Comparison of ENCODE assay signal across 1 cellular context in the genomic region with DNA sequence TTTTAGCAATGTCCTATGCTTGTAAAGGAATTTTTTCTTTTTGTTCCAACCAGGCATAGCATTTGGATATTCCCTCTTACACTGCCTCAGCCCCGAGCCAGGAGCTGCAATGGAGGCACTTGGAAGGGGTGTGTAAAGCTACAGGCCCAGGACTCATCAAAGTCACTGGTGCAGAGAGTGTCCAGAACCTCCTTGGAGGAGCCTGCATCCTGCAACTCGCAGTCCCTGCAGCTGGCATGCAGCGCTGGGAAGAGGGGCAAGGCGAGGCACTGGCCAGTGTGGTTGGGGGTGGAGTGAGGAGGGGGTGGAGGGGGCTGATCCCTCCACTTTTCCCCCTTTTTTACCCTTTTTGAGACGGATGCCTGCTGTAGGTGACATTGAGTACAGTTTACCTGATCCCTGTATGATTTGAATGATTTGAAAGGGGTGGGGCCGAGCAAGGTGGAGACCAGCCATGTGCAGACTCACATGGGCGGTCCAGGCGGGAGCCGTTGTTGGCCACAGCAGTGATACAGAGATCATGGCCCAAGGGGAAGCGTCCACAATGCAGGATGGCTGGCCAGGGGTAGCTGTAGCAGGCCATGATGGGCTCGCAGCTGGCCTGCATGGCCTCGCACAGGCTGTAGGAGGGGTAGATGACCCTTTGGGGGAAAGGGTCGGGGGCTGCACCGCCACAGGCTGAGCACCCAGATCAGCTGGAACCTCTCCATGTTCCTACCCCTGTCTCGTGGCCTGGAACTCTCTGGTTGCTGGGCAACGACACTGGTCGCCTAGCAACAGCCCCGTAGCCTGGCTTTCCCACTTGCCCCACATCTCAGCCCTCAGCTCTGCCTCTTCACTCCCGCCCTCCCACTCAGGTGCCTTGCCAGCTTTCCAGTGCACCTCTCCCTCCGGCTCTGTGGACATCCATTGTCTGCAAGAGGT.
TF ChIP-seq lines count a peak whose summit lies in the region.

No MANE protein-coding gene starts in this region.

TF ChIP-seq in K562, 482 proteins besides CTCF, POLR2A, EP300 and RAD21:
- no peak for TF ChIP-seq RBM15 (IDR thresholded peaks at IDR 0.05; ENCODE audit: insufficient read depth, low read length)
- no peak for TF ChIP-seq ZNF23 (CRISPR knock-in tag; IDR thresholded peaks at IDR 0.05)
- no peak for TF ChIP-seq FOXJ3 (CRISPR knock-in tag; IDR thresholded peaks at IDR 0.05)
- TF ChIP-seq CBFA2T2 (conservative IDR thresholded peaks at IDR 0.05) = no peak
- TF ChIP-seq ZNF76 (CRISPR knock-in tag; IDR thresholded peaks at IDR 0.05; ENCODE audit: borderline replicate concordance) = no peak
- TF ChIP-seq ZSCAN29 (IDR thresholded peaks at IDR 0.05) = no peak
- TF ChIP-seq HEY1 (CRISPR knock-in tag; IDR thresholded peaks at IDR 0.05; ENCODE audit: borderline replicate concordance) = no peak
- peak; percentile 97 for TF ChIP-seq MYNN (IDR thresholded peaks at IDR 0.05)
- no peak for TF ChIP-seq MYNN (CRISPR knock-in tag; IDR thresholded peaks at IDR 0.05)
- peak; percentile 90 for TF ChIP-seq RFX1 (IDR thresholded peaks at IDR 0.05)
- TF ChIP-seq ZNF143 (CRISPR knock-in tag; IDR thresholded peaks at IDR 0.05) = no peak
